In the genomic region with DNA sequence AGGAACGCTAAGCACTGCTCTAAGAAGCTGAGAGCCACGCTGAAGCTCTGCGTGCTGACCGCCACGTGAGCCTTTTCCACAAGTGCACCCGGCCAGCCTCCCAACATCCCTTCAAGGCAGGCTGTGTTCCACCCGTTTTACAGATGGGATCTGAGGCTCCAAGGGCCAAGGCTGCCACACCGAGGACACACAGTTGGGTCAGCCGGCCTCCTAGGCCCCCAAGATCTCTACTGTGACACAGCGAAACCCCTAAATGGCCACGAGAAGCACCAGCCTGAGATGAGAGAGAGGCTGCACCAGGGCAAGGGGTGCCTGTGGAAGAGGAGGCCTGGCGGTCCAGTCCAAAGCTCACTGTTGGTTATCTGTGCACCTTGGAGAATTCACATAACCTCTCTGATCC, we compare ENCODE assay signal across 25 cellular contexts. TPM values are rescaled to one million over a fixed set of nuclear protein-coding genes. Genes with fewer than 3 reads are reported as not detected.
A peak's percentile ranks its signal among the peaks of the same experiment; 100 is the strongest.
DNase-seq lines count a peak whose midpoint lies in the region; ATAC-seq and TF ChIP-seq lines count a peak whose summit lies in the region.
"Had no signal": no experiment of that assay in that cellular context is flagged by ENCODE, and none has a peak within 500 bp of the region (broad histone marks: within the 10 kb centered on the region; RNA-seq: fewer than 3 reads in every experiment).

No MANE protein-coding gene starts in this region.

- H3K9me3 ChIP-seq in endodermal cell (ENCODE audit: control insufficient read depth, low read length), result peaks cover 9% of the 10 kb centered on the region
- H3K9me3 ChIP-seq: mucosa of descending colon, testis had no signal

- DNase-seq in stimulated activated naive CD8-positive, alpha-beta T cell treated with anti-CD3 and anti-CD28 coated beads, Interleukin-15, Interleukin-2, amounts not matched to agents 100 U/mL and 50 U/mL, for 24 hours, result no peak
- no peak for DNase-seq in activated CD8-positive, alpha-beta memory T cell treated with anti-CD3 and anti-CD28 coated beads, Interleukin-2, amount 10 ng/mL, durations not matched to agents 7 days and 5 days
- DNase-seq in endodermal cell (peak; percentile 41), chondrocyte (ENCODE audit: low spot score) (no peak)
- DNase-seq: activated CD4-positive, CD25-positive, alpha-beta regulatory T cell treated with anti-CD3 and anti-CD28 coated beads, Interleukin-2, amount 50 U/mL, for 72 hours; AML-193; cortex of kidney; DMS 273 treated with DMSO at 0.1 percent for 48 hours; foreskin melanocyte; GF-D8; H9; KG1; left cardiac atrium; mucosa of descending colon; NCI-H1092 treated with DMSO at 0.1 percent for 48 hours; NCI-H524 treated with DMSO at 0.1 percent for 48 hours; SHP77 treated with DMSO at 0.1 percent for 48 hours; stimulated activated CD4-positive, alpha-beta T cell treated with anti-CD3 and anti-CD28 coated beads, Interleukin-4, amount 100 ng/mL, for 1 hour; T-helper 9 cell; testis had no signal

- peaks cover 4% of the 10 kb centered on the region for H3K9me3 Mint-ChIP-seq in stimulated activated naive CD8-positive, alpha-beta T cell treated with anti-CD3 and anti-CD28 coated beads, Interleukin-15, Interleukin-2, amounts not matched to agents 100 ng/mL and 50 ng/mL, for 24 hours
- H3K9me3 Mint-ChIP-seq in activated CD8-positive, alpha-beta memory T cell treated with anti-CD3 and anti-CD28 coated beads, Interleukin-2, amount 10 ng/mL, durations not matched to agents 7 days and 5 days (ENCODE audit: low read depth), result no peaks in the 10 kb centered on the region
- H3K9me3 Mint-ChIP-seq in endodermal cell, result peaks cover 28% of the 10 kb centered on the region
- peaks cover 3% of the 10 kb centered on the region for H3K9me3 Mint-ChIP-seq in chondrocyte (ENCODE audit: low read depth)

- H3K4me3 ChIP-seq in endodermal cell (ENCODE audit: low read length), result no peak overlapping the region
- H3K4me3 ChIP-seq: mucosa of descending colon, testis had no signal

- H3K36me3 Mint-ChIP-seq in stimulated activated naive CD8-positive, alpha-beta T cell treated with anti-CD3 and anti-CD28 coated beads, Interleukin-15, Interleukin-2, amounts not matched to agents 100 ng/mL and 50 ng/mL, for 24 hours (ENCODE audit: low read depth), result peaks cover 19% of the 10 kb centered on the region
- H3K36me3 Mint-ChIP-seq in activated CD8-positive, alpha-beta memory T cell treated with anti-CD3 and anti-CD28 coated beads, Interleukin-2, amount 10 ng/mL, durations not matched to agents 7 days and 5 days, result no peaks in the 10 kb centered on the region
- H3K36me3 Mint-ChIP-seq in endodermal cell (ENCODE audit: low read depth) (no peaks in the 10 kb centered on the region), chondrocyte (ENCODE audit: low read depth) (peaks cover 1% of the 10 kb centered on the region)

- no peaks in the 10 kb centered on the region for H3K4me1 ChIP-seq in endodermal cell (ENCODE audit: control insufficient read depth, insufficient read depth, low read length)

- CTCF ChIA-PET in activated CD8-positive, alpha-beta memory T cell treated with anti-CD3 and anti-CD28 coated beads, Interleukin-2, amount 10 ng/mL, durations not matched to agents 7 days and 5 days (lab: Charles Lee), result interaction anchor here (1.4 to 2.0 kb wide), 2 partner anchors 21 to 49 kb away, joined by 5 to 8 read pairs; no protein-coding TSS in a partner anchor

- 90 to 92% methylated on average over 8 to 12 of the region's 12 CpGs for WGBS in endodermal cell (ENCODE audit: insufficient coverage in 1 of 2, insufficient read length in 1 of 2), 2 experiments

- no peak overlapping the region for H3K27ac ChIP-seq in endodermal cell (ENCODE audit: low read depth, low read length)
- H3K27ac ChIP-seq: epithelial cell of prostate, testis had no signal

- no peaks in the 10 kb centered on the region for H3K36me3 ChIP-seq in endodermal cell (ENCODE audit: control insufficient read depth, insufficient read depth, low read length)

- ATAC-seq in stimulated activated naive CD8-positive, alpha-beta T cell treated with anti-CD3 and anti-CD28 coated beads, Interleukin-15, Interleukin-2, amounts not matched to agents 100 U/mL and 50 U/mL, for 24 hours, result no peak
- ATAC-seq in activated CD8-positive, alpha-beta memory T cell treated with anti-CD3 and anti-CD28 coated beads, Interleukin-2, amount 10 ng/mL, durations not matched to agents 7 days and 5 days, result no peak
- ATAC-seq in HG03139 (IDR thresholded peaks at IDR 0.05; ENCODE audit: unreplicated experiment) (no peak), GM21737 (IDR thresholded peaks at IDR 0.05; ENCODE audit: unreplicated experiment) (no peak)
- ATAC-seq: left cardiac atrium had no signal

- no peaks in the 10 kb centered on the region for H3K27me3 ChIP-seq in endodermal cell (ENCODE audit: control insufficient read depth, insufficient read depth, low read length, poor library complexity, severe bottlenecking)
- H3K27me3 ChIP-seq: testis had no signal

- no peaks in the 10 kb centered on the region for H3K27me3 Mint-ChIP-seq in stimulated activated naive CD8-positive, alpha-beta T cell treated with anti-CD3 and anti-CD28 coated beads, Interleukin-15, Interleukin-2, amounts not matched to agents 100 ng/mL and 50 ng/mL, for 24 hours
- H3K27me3 Mint-ChIP-seq in activated CD8-positive, alpha-beta memory T cell treated with anti-CD3 and anti-CD28 coated beads, Interleukin-2, amount 10 ng/mL, durations not matched to agents 7 days and 5 days, result no peaks in the 10 kb centered on the region
- H3K27me3 Mint-ChIP-seq in endodermal cell (ENCODE audit: insufficient read depth), result peaks cover 2% of the 10 kb centered on the region
- H3K27me3 Mint-ChIP-seq in chondrocyte (ENCODE audit: low read depth), result peaks cover 4% of the 10 kb centered on the region

- TF ChIP-seq CTCF in endodermal cell (conservative IDR thresholded peaks at IDR 0.05), result no peak
- TF ChIP-seq CTCF in chondrocyte (IDR thresholded peaks at IDR 0.05), result no peak

- peaks cover 77% of the 10 kb centered on the region for H3K4me1 Mint-ChIP-seq in stimulated activated naive CD8-positive, alpha-beta T cell treated with anti-CD3 and anti-CD28 coated beads, Interleukin-15, Interleukin-2, amounts not matched to agents 100 ng/mL and 50 ng/mL, for 24 hours (ENCODE audit: low read depth)
- peaks cover 48% of the 10 kb centered on the region for H3K4me1 Mint-ChIP-seq in activated CD8-positive, alpha-beta memory T cell treated with anti-CD3 and anti-CD28 coated beads, Interleukin-2, amount 10 ng/mL, durations not matched to agents 7 days and 5 days
- H3K4me1 Mint-ChIP-seq in endodermal cell (peaks cover 4% of the 10 kb centered on the region), chondrocyte (ENCODE audit: low read depth) (no peaks in the 10 kb centered on the region)

- no peak overlapping the region for H3K9ac ChIP-seq in endodermal cell (ENCODE audit: extremely low read depth, low read length, poor library complexity, severe bottlenecking)

- peak overlapping the region; percentile 95 for H3K27ac Mint-ChIP-seq in stimulated activated naive CD8-positive, alpha-beta T cell treated with anti-CD3 and anti-CD28 coated beads, Interleukin-15, Interleukin-2, amounts not matched to agents 100 ng/mL and 50 ng/mL, for 24 hours
- H3K27ac Mint-ChIP-seq in activated CD8-positive, alpha-beta memory T cell treated with anti-CD3 and anti-CD28 coated beads, Interleukin-2, amount 10 ng/mL, durations not matched to agents 7 days and 5 days, result peak overlapping the region; percentile 83
- H3K27ac Mint-ChIP-seq in endodermal cell (no peak overlapping the region), chondrocyte (ENCODE audit: unreplicated experiment) (no peak overlapping the region)

- H3K4me3 Mint-ChIP-seq in stimulated activated naive CD8-positive, alpha-beta T cell treated with anti-CD3 and anti-CD28 coated beads, Interleukin-15, Interleukin-2, amounts not matched to agents 100 ng/mL and 50 ng/mL, for 24 hours, result peak overlapping the region; percentile 90
- peak overlapping the region; percentile 62 for H3K4me3 Mint-ChIP-seq in activated CD8-positive, alpha-beta memory T cell treated with anti-CD3 and anti-CD28 coated beads, Interleukin-2, amount 10 ng/mL, durations not matched to agents 7 days and 5 days
- H3K4me3 Mint-ChIP-seq in endodermal cell (no peak overlapping the region), chondrocyte (ENCODE audit: unreplicated experiment) (no peak overlapping the region)
- H3K4me3 Mint-ChIP-seq: H9 had no signal

RNA-seq across cellular contexts. Expression of a gene that starts 11.8 kb away (rescaled TPM):
- 100 to 1,000 TPM; 134 to 152 TPM for total RNA-seq in activated CD8-positive, alpha-beta memory T cell treated with anti-CD3 and anti-CD28 coated beads, Interleukin-2, amount 10 ng/mL, durations not matched to agents 7 days and 5 days
- total RNA-seq in endodermal cell (not detected), chondrocyte (not detected in 3 replicates)
- not detected for polyA plus RNA-seq in endodermal cell (2013, experiment 1 of 2)
- not detected for polyA plus RNA-seq in endodermal cell (2013, experiment 2 of 2)
- total RNA-seq: H9, skeletal muscle tissue had no signal

Comparison
In these comparisons a context has a peak if more than half of its experiments do, and no peak if none do; other contexts are left out.
1. H3K27ac Mint-ChIP-seq: peak in stimulated activated naive CD8-positive, alpha-beta T cell treated with anti-CD3 and anti-CD28 coated beads, Interleukin-15, Interleukin-2, amounts not matched to agents 100 ng/mL and 50 ng/mL, for 24 hours (single experiment) and activated CD8-positive, alpha-beta memory T cell treated with anti-CD3 and anti-CD28 coated beads, Interleukin-2, amount 10 ng/mL, durations not matched to agents 7 days and 5 days (single experiment); none in endodermal cell (single experiment) and chondrocyte (single experiment).
2. H3K4me3 Mint-ChIP-seq: peak in stimulated activated naive CD8-positive, alpha-beta T cell treated with anti-CD3 and anti-CD28 coated beads, Interleukin-15, Interleukin-2, amounts not matched to agents 100 ng/mL and 50 ng/mL, for 24 hours (single experiment) and activated CD8-positive, alpha-beta memory T cell treated with anti-CD3 and anti-CD28 coated beads, Interleukin-2, amount 10 ng/mL, durations not matched to agents 7 days and 5 days (single experiment); none in endodermal cell (single experiment) and chondrocyte (single experiment).
3. RNA of a gene that starts 11.8 kb away (total RNA-seq): 134 to 152 TPM in activated CD8-positive, alpha-beta memory T cell treated with anti-CD3 and anti-CD28 coated beads, Interleukin-2, amount 10 ng/mL, durations not matched to agents 7 days and 5 days; not detected in endodermal cell and not detected in chondrocyte; every median in the first group is over 100 times any median in the second.